ENCODE assay signal across 9 cellular contexts in the genomic region with DNA sequence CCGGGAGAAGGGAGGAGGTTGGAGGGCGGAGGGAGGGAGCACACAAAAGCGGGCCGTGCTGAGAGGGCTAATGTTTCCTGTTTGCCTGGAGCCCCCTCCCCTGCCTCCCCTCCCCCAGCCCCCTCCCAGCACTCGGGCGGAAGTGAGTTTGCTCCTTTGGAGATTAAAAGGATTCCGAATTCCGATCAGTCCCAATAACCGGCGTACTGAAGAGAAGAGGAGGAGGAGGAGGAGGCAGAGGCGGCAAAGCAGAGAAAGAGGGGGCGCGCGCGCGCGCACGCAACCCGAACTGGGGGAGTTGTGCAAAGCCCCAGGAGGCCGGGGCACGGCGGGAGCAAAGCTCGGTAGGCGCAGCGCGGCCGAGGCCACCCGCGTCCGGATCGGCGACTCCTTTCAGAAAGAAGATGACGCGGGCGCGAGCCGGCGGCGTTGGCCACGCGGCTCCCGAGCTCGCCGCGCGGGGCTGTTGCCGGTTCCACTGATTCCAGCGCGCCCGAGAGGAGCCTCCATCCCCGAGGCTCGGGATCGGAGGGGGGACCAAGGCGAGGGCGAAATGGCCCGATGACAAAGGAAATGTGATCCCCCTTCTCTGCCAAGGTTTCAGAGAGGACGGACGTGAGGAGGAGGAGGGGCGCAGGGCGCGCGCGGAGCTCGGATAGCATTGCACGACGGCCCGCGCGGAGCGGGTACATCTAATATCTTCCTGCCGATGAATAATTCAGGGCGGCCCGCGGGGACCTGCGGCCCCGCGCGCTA. TPM values are rescaled to one million over a fixed set of nuclear protein-coding genes. Genes with fewer than 3 reads are reported as not detected.
A peak's percentile ranks its signal among the peaks of the same experiment; 100 is the strongest.
DNase-seq lines count a peak whose midpoint lies in the region; ATAC-seq, FAIRE-seq and TF ChIP-seq lines count a peak whose summit lies in the region.
"Had no signal": no experiment of that assay in that cellular context is flagged by ENCODE, and none has a peak within 500 bp of the region (broad histone marks: within the 10 kb centered on the region; RNA-seq: fewer than 3 reads in every experiment).

No MANE protein-coding gene starts in this region.

- H3K9me3 Mint-ChIP-seq in activated CD4-positive, alpha-beta T cell treated with anti-CD3 and anti-CD28 coated beads for 36 hours (ENCODE audit: low read depth), result no peaks in the 10 kb centered on the region
- peaks cover 0 to 1% (median 0%) of the 10 kb centered on the region in 11 donors for H3K9me3 Mint-ChIP-seq in naive thymus-derived CD4-positive, alpha-beta T cell
- H3K9me3 Mint-ChIP-seq: activated naive CD4-positive, alpha-beta T cell treated with anti-CD3 and anti-CD28 coated beads, Interleukin-2, amount 50 U/mL, for 72 hours had no signal

- H3K27me3 Mint-ChIP-seq in activated CD4-positive, alpha-beta T cell treated with anti-CD3 and anti-CD28 coated beads for 36 hours, result peaks cover 39% of the 10 kb centered on the region
- H3K27me3 Mint-ChIP-seq in naive thymus-derived CD4-positive, alpha-beta T cell, result peaks cover 24 to 74% (median 34%) of the 10 kb centered on the region in 5 donors

- H3K4me3 ChIP-seq in Peyer's patch (peak overlapping the region; percentile 5 to 44 (median 32)), endothelial cell of umbilical vein (replicated peaks in 1 of 3; ENCODE audit: insufficient read depth in 1 of 3, low read depth in 1 of 3, low read length in 3 of 3) (peak overlapping the region in 1 of 3 experiments; percentile 12)
- no peak overlapping the region for H3K4me3 ChIP-seq in naive thymus-derived CD4-positive, alpha-beta T cell (ENCODE audit: low read length)

- peaks cover 0 to 43% of the 10 kb centered on the region in 2 donors for H3K27me3 ChIP-seq in Peyer's patch
- peaks cover 59 to 75% of the 10 kb centered on the region in 2 experiments for H3K27me3 ChIP-seq in endothelial cell of umbilical vein (ENCODE audit: control insufficient read depth in 2 of 2, insufficient read depth in 2 of 2, low read length in 2 of 2)
- H3K27me3 ChIP-seq in naive thymus-derived CD4-positive, alpha-beta T cell (ENCODE audit: control insufficient read depth in 2 of 2, insufficient read depth in 2 of 2, low read length in 2 of 2), result no peaks in the 10 kb centered on the region

- peak; percentile 23 for ATAC-seq in activated CD4-positive, alpha-beta T cell treated with anti-CD3 and anti-CD28 coated beads for 36 hours
- ATAC-seq in naive thymus-derived CD4-positive, alpha-beta T cell, result no peak
- ATAC-seq in HG02623 (IDR thresholded peaks at IDR 0.05; ENCODE audit: unreplicated experiment), result no peak
- ATAC-seq in HG03442 (IDR thresholded peaks at IDR 0.05; ENCODE audit: unreplicated experiment), result no peak

- H3K4me3 Mint-ChIP-seq in activated CD4-positive, alpha-beta T cell treated with anti-CD3 and anti-CD28 coated beads for 36 hours, result peak overlapping the region; percentile 62
- peak overlapping the region; percentile 20 to 84 (median 66) for H3K4me3 Mint-ChIP-seq in naive thymus-derived CD4-positive, alpha-beta T cell

- FAIRE-seq in endothelial cell of umbilical vein (lab: Jason Lieb, UNC), result no peak

- H3K9me3 ChIP-seq in Peyer's patch (no peaks in the 10 kb centered on the region), endothelial cell of umbilical vein (replicated peaks; ENCODE audit: control insufficient read depth, insufficient read depth, low read length) (no peaks in the 10 kb centered on the region)
- no peaks in the 10 kb centered on the region for H3K9me3 ChIP-seq in naive thymus-derived CD4-positive, alpha-beta T cell (ENCODE audit: control insufficient read depth in 2 of 3, low read length in 3 of 3)

- CTCF ChIA-PET in activated CD4-positive, alpha-beta T cell treated with anti-CD3 and anti-CD28 coated beads for 36 hours (lab: Charles Lee), result interaction anchor here (1.0 kb wide), 1 partner anchor 86 kb away, joined by 5 read pairs; no protein-coding TSS in a partner anchor
- CTCF ChIA-PET in endothelial cell of umbilical vein (lab: Charles Lee), result no interaction called here
- CTCF ChIA-PET in naive thymus-derived CD4-positive, alpha-beta T cell (lab: Charles Lee), result no interaction called here

- no peaks in the 10 kb centered on the region for H3K36me3 Mint-ChIP-seq in activated CD4-positive, alpha-beta T cell treated with anti-CD3 and anti-CD28 coated beads for 36 hours (ENCODE audit: low read depth)
- no peaks in the 10 kb centered on the region for H3K36me3 Mint-ChIP-seq in naive thymus-derived CD4-positive, alpha-beta T cell

- peak overlapping the region; percentile 39 for H3K4me2 ChIP-seq in endothelial cell of umbilical vein (ENCODE audit: insufficient read depth, low read length)

- H3K36me3 ChIP-seq in Peyer's patch (no peaks in the 10 kb centered on the region), endothelial cell of umbilical vein (ENCODE audit: control insufficient read depth in 2 of 2, extremely low read depth in 1 of 2, insufficient read depth in 2 of 2, low read length in 2 of 2) (no peaks in the 10 kb centered on the region)
- H3K36me3 ChIP-seq in naive thymus-derived CD4-positive, alpha-beta T cell (ENCODE audit: control insufficient read depth in 2 of 3, insufficient read depth in 3 of 3, low read length in 3 of 3), result no peaks in the 10 kb centered on the region

- peak; percentile 50 for DNase-seq in activated CD4-positive, alpha-beta T cell treated with anti-CD3 and anti-CD28 coated beads for 36 hours
- DNase-seq in activated CD4-positive, alpha-beta T cell treated with anti-CD3 and anti-CD28 coated beads, Interleukin-2, amount 50 U/mL, for 4 hours, result no peak
- DNase-seq in Peyer's patch, result peak in 1 of 3 donors; percentile 24
- peak; percentile 16 for DNase-seq in endothelial cell of umbilical vein (ENCODE audit: low read depth, low spot score)
- peak in 3 of 9 donors; percentile 3 to 35 (median 8) for DNase-seq in naive thymus-derived CD4-positive, alpha-beta T cell
- no peak for DNase-seq in midbrain (lab: John Stamatoyannopoulos, UW)

- H3K27ac Mint-ChIP-seq in activated CD4-positive, alpha-beta T cell treated with anti-CD3 and anti-CD28 coated beads for 36 hours, result no peak overlapping the region
- H3K27ac Mint-ChIP-seq in naive thymus-derived CD4-positive, alpha-beta T cell, result peak overlapping the region in 1 of 9 donors; percentile 33
- H3K27ac Mint-ChIP-seq: activated naive CD4-positive, alpha-beta T cell treated with anti-CD3 and anti-CD28 coated beads, Interleukin-2, amount 50 U/mL, for 72 hours had no signal

- POLR2A ChIA-PET in activated CD4-positive, alpha-beta T cell treated with anti-CD3 and anti-CD28 coated beads for 36 hours (lab: Charles Lee), result no interaction called here
- POLR2A ChIA-PET in endothelial cell of umbilical vein (lab: Charles Lee), result no interaction called here
- POLR2A ChIA-PET in naive thymus-derived CD4-positive, alpha-beta T cell (lab: Charles Lee), result no interaction called here

- no peak for TF ChIP-seq CTCF in Peyer's patch (IDR thresholded peaks at IDR 0.05)
- TF ChIP-seq CTCF in endothelial cell of umbilical vein (IDR thresholded peaks at IDR 0.05; ENCODE audit: extremely low read depth in 1 of 2, insufficient read depth in 1 of 2, low read depth in 1 of 2, low read length in 2 of 2), result no peak

- dilution Hi-C loops in endothelial cell of umbilical vein (cut with MboI; ENCODE audit: extremely low pct_ligation_motif_present, low sequenced_read_pairs), result no loop called here

- peaks cover 26% of the 10 kb centered on the region for H3K4me1 Mint-ChIP-seq in activated CD4-positive, alpha-beta T cell treated with anti-CD3 and anti-CD28 coated beads for 36 hours
- H3K4me1 Mint-ChIP-seq in naive thymus-derived CD4-positive, alpha-beta T cell, result peaks cover 6 to 30% (median 23%) of the 10 kb centered on the region in 7 donors

- TF ChIP-seq POLR2A in Peyer's patch (IDR thresholded peaks at IDR 0.05) (no peak), endothelial cell of umbilical vein (IDR thresholded peaks at IDR 0.05; ENCODE audit: low read depth, low read length) (no peak)

- H3K9ac ChIP-seq in endothelial cell of umbilical vein (replicated peaks; ENCODE audit: extremely low read depth, insufficient read depth, low read length), result no peak overlapping the region

- intact Hi-C loops in activated CD4-positive, alpha-beta T cell treated with anti-CD3 and anti-CD28 coated beads for 36 hours (cut with DNase I, micrococcal nuclease), result loop anchor here (1.0 to 10.0 kb wide), 4 partner anchors 35 to 401 kb away; partner anchors contain the start of genes GLB1 (in 1 of the 2), SUSD5 (in 1 of the 2) and TMPPE (in 1 of the 2)
- intact Hi-C loops in endothelial cell of umbilical vein (cut with micrococcal nuclease), result no loop called here
- intact Hi-C loops in naive thymus-derived CD4-positive, alpha-beta T cell (cut with micrococcal nuclease), result no loop called here

- H3K4me1 ChIP-seq in Peyer's patch, result peaks cover 0 to 26% (median 13%) of the 10 kb centered on the region in 4 donors
- H3K4me1 ChIP-seq in endothelial cell of umbilical vein (ENCODE audit: control insufficient read depth, extremely low read depth, insufficient read depth, low read length), result peaks cover 6% of the 10 kb centered on the region
- peaks cover 0 to 5% of the 10 kb centered on the region in 2 donors for H3K4me1 ChIP-seq in naive thymus-derived CD4-positive, alpha-beta T cell (ENCODE audit: control insufficient read depth in 2 of 2, insufficient read depth in 2 of 2, low read length in 2 of 2)

- BruUV-seq in endothelial cell of umbilical vein (replicated peaks; lab: Mats Ljungman, UMichigan), result no TSS peak

- no peaks in the 10 kb centered on the region for H3K79me2 ChIP-seq in endothelial cell of umbilical vein (ENCODE audit: control insufficient read depth, insufficient read depth, low read length)

- no peak overlapping the region for H3K27ac ChIP-seq in Peyer's patch
- H3K27ac ChIP-seq in endothelial cell of umbilical vein (ENCODE audit: insufficient read depth, low read depth, low read length), result no peak overlapping the region
- no peak overlapping the region for H3K27ac ChIP-seq in naive thymus-derived CD4-positive, alpha-beta T cell (ENCODE audit: low read depth, low read length)

- H3K9me1 ChIP-seq in endothelial cell of umbilical vein (replicated peaks; ENCODE audit: control insufficient read depth, extremely low read depth, insufficient read depth, low read length), result no peaks in the 10 kb centered on the region

- no peaks in the 10 kb centered on the region for H4K20me1 ChIP-seq in endothelial cell of umbilical vein (replicated peaks; ENCODE audit: control insufficient read depth, extremely low read depth, insufficient read depth, low read length)

- peak overlapping the region; percentile 69 for H2AFZ ChIP-seq in endothelial cell of umbilical vein (ENCODE audit: low read depth, low read length)

RNA-seq across cellular contexts. Expression of gene TRIM71, which starts 1.2 kb away (rescaled TPM):
- total RNA-seq in activated CD4-positive, alpha-beta T cell treated with anti-CD3 and anti-CD28 coated beads for 36 hours, result under 1 TPM; 0.02 to 0.04 TPM
- total RNA-seq in Peyer's patch (not detected), endothelial cell of umbilical vein (not detected in 2 replicates)
- 0.02 TPM in 1 of 2 replicates, not detected in the other for polyA plus RNA-seq in endothelial cell of umbilical vein
- not detected in 2 replicates for polyA plus RNA-seq in endothelial cell of umbilical vein (2011; cell fraction: cytosol; rRNA removed)
- not detected in 2 replicates for polyA plus RNA-seq in endothelial cell of umbilical vein (2011; cell fraction: nucleus; rRNA removed)
- not detected in 2 replicates for polyA plus RNA-seq in endothelial cell of umbilical vein (2012)
- not detected in 2 replicates for polyA minus RNA-seq in endothelial cell of umbilical vein
- polyA minus RNA-seq in endothelial cell of umbilical vein (2011; cell fraction: cytosol; rRNA and poly(A)+ RNA removed), result not detected
- not detected in 2 replicates for polyA minus RNA-seq in endothelial cell of umbilical vein (2011; cell fraction: nucleus; rRNA and poly(A)+ RNA removed)
- under 1 TPM in 1 of 5 experiments, not detected in 4; 0.20 TPM for total RNA-seq in naive thymus-derived CD4-positive, alpha-beta T cell
- polyA plus RNA-seq in naive thymus-derived CD4-positive, alpha-beta T cell, result not detected

Comparison
In these comparisons a context has a peak if more than half of its experiments do, and no peak if none do; other contexts are left out.
1. DNase-seq: peak in activated CD4-positive, alpha-beta T cell treated with anti-CD3 and anti-CD28 coated beads for 36 hours (single experiment) and endothelial cell of umbilical vein (single experiment); none in activated CD4-positive, alpha-beta T cell treated with anti-CD3 and anti-CD28 coated beads, Interleukin-2, amount 50 U/mL, for 4 hours (0 of 2) and midbrain (single experiment).
2. intact Hi-C loops: an anchor here in activated CD4-positive, alpha-beta T cell treated with anti-CD3 and anti-CD28 coated beads for 36 hours (1.0 to 10.0 kb wide); none called in endothelial cell of umbilical vein and naive thymus-derived CD4-positive, alpha-beta T cell.